In the genomic region with DNA sequence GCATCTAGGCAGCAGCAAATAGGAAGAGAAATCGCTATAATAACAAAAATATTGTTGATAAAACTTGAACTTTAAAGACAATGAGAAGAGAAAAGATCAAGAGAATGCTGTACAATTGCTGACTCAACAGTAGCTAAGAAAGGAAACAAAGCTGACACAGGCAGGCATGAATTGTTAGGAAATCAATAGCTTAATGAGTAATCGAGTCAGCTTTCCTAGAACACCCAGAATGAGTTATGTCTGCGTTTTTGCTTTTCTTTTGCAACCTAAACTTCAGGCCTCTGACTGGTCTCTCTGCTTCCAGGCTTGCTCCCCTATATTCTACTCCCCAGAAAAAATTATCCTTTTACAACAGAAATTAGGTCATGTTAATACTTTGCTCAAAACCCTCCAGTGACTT, we compare ENCODE assay signal across 15 cellular contexts.
DNase-seq lines count a peak whose midpoint lies in the region; ATAC-seq and TF ChIP-seq lines count a peak whose summit lies in the region.
"Had no signal": no experiment of that assay in that cellular context is flagged by ENCODE, and none has a peak within 500 bp of the region (broad histone marks: within the 10 kb centered on the region; RNA-seq: fewer than 3 reads in every experiment).

No MANE protein-coding gene starts in this region.

- DNase-seq in CD14-positive monocyte (ENCODE audit: low spot score): no peak
- DNase-seq in NB4 (ENCODE audit: low read depth): peak; percentile 3
- DNase-seq in fibroblast of gingiva (ENCODE audit: low read depth): peak; percentile 71
- no peak for DNase-seq in neural crest cell (ENCODE audit: low read depth, low spot score)
- DNase-seq in NCI-H2171 (lab: John Stamatoyannopoulos, UW): no peak
- no peak for DNase-seq in anterior cingulate cortex (lab: John Stamatoyannopoulos, UW)
- no peak for DNase-seq in stimulated activated CD4-positive, alpha-beta T cell treated with anti-CD3 and anti-CD28 coated beads, Interleukin-2, amount 100 ng/mL, for 48 hours
- DNase-seq: activated CD4-positive, alpha-beta T cell treated with anti-CD3 and anti-CD28 coated beads, Interleukin-2, amount 10 ng/mL, durations not matched to agents 24 days and 14 days; activated naive CD4-positive, alpha-beta T cell; endodermal cell; NCI-H2107; Right ventricle myocardium superior had no signal

- H3K4me1 Mint-ChIP-seq in CD14-positive monocyte (peaks cover 30% of the 10 kb centered on the region), neural crest cell (peaks cover 48% of the 10 kb centered on the region)
- H3K4me1 Mint-ChIP-seq: activated CD4-positive, alpha-beta T cell treated with anti-CD3 and anti-CD28 coated beads, Interleukin-2, amount 10 ng/mL, durations not matched to agents 24 days and 14 days had no signal

- peaks cover 0 to 7% (median 0%) of the 10 kb centered on the region in 7 donors for H3K9me3 Mint-ChIP-seq in CD14-positive monocyte
- peaks cover 6% of the 10 kb centered on the region for H3K9me3 Mint-ChIP-seq in neural crest cell
- H3K9me3 Mint-ChIP-seq: activated CD4-positive, alpha-beta T cell treated with anti-CD3 and anti-CD28 coated beads, Interleukin-2, amount 10 ng/mL, durations not matched to agents 24 days and 14 days; endodermal cell had no signal

- TF ChIP-seq CTCF in CD14-positive monocyte (IDR thresholded peaks at IDR 0.05) (no peak), NB4 (IDR thresholded peaks at IDR 0.05; ENCODE audit: low read depth, low read length) (no peak), neural crest cell (conservative IDR thresholded peaks at IDR 0.05) (no peak)

- no peak overlapping the region for H3K4me3 ChIP-seq in NB4 (ENCODE audit: low read depth, low read length)
- H3K4me3 ChIP-seq: GM12878 had no signal

- H3K36me3 Mint-ChIP-seq in CD14-positive monocyte: peaks cover 0 to 2% of the 10 kb centered on the region in 2 donors
- H3K36me3 Mint-ChIP-seq in neural crest cell (ENCODE audit: low read depth): no peaks in the 10 kb centered on the region

- no peak overlapping the region for H3K4me3 Mint-ChIP-seq in CD14-positive monocyte
- no peak overlapping the region for H3K4me3 Mint-ChIP-seq in neural crest cell
- H3K4me3 Mint-ChIP-seq: activated CD4-positive, alpha-beta T cell treated with anti-CD3 and anti-CD28 coated beads, Interleukin-2, amount 10 ng/mL, durations not matched to agents 24 days and 14 days; endodermal cell had no signal

- intact Hi-C loops in CD14-positive monocyte (cut with micrococcal nuclease): loop anchor here (5.0 to 10.0 kb wide), 2 partner anchors 33 to 64 kb away; no protein-coding TSS in a partner anchor

- ATAC-seq in GM18868 (IDR thresholded peaks at IDR 0.05; ENCODE audit: unreplicated experiment): no peak
- ATAC-seq: GM12878, sciatic nerve had no signal

- no peak for TF ChIP-seq POLR2A in NB4 (IDR thresholded peaks at IDR 0.05; ENCODE audit: extremely low read depth, insufficient read length)

- peaks cover 0 to 8% (median 3%) of the 10 kb centered on the region in 3 donors for H3K27me3 Mint-ChIP-seq in CD14-positive monocyte (ENCODE audit: low read depth in 3 of 3)
- no peaks in the 10 kb centered on the region for H3K27me3 Mint-ChIP-seq in neural crest cell (ENCODE audit: low read depth)

- H3K27ac Mint-ChIP-seq in CD14-positive monocyte (peak overlapping the region; percentile 33 to 92 (median 83)), neural crest cell (ENCODE audit: unreplicated experiment) (peak overlapping the region; percentile 13)
- H3K27ac Mint-ChIP-seq: activated CD4-positive, alpha-beta T cell treated with anti-CD3 and anti-CD28 coated beads, Interleukin-2, amount 10 ng/mL, durations not matched to agents 24 days and 14 days; endodermal cell had no signal

Comparison
In these comparisons a context has a peak if more than half of its experiments do, and no peak if none do; other contexts are left out.
1. DNase-seq: peak in NB4 (single experiment) and fibroblast of gingiva (single experiment); none in CD14-positive monocyte (single experiment), neural crest cell (single experiment), NCI-H2171 (single experiment), anterior cingulate cortex (0 of 58) and stimulated activated CD4-positive, alpha-beta T cell treated with anti-CD3 and anti-CD28 coated beads, Interleukin-2, amount 100 ng/mL, for 48 hours (0 of 2).